Comparison of ENCODE assay signal across 16 cellular contexts in genomic region chr6:12343440-12344162, GRCh38. TPM values are rescaled to one million over a fixed set of nuclear protein-coding genes. Genes with fewer than 3 reads are reported as not detected.
DNase-seq lines count a peak whose midpoint lies in the region; ATAC-seq, FAIRE-seq and TF ChIP-seq lines count a peak whose summit lies in the region.
"Had no signal": no experiment of that assay in that cellular context is flagged by ENCODE, and none has a peak within 500 bp of the region (broad histone marks: within the 10 kb centered on the region; RNA-seq: fewer than 3 reads in every experiment).

No MANE protein-coding gene starts in this region.

- no peaks in the 10 kb centered on the region for H3K9me3 ChIP-seq in CD8-positive, alpha-beta T cell (ENCODE audit: low read length)
- H3K9me3 ChIP-seq: ovary had no signal

- peak; percentile 35 for DNase-seq in EL
- DNase-seq in RCC 7860 (ENCODE audit: low spot score): peak; percentile 86
- DNase-seq in foreskin keratinocyte: peak; percentile 34 to 62
- DNase-seq in retina: peak; percentile 14
- no peak for DNase-seq in DMS79 (lab: John Stamatoyannopoulos, UW)
- DNase-seq in CD8-positive, alpha-beta T cell: no peak
- DNase-seq in medulla oblongata (ENCODE audit: extremely low spot score): no peak
- DNase-seq: activated CD8-positive, alpha-beta memory T cell treated with anti-CD3 and anti-CD28 coated beads for 24 hours; activated naive CD4-positive, alpha-beta T cell; CD4-positive, CD25-positive, alpha-beta regulatory T cell; cerebellar nuclear complex; NCI-H1105; NCI-H446; ovary; Right ventricle myocardium superior had no signal

- CTCF ChIA-PET in CD8-positive, alpha-beta T cell (lab: Charles Lee): no interaction called here

- peaks cover 10% of the 10 kb centered on the region for H3K27me3 Mint-ChIP-seq in CD8-positive, alpha-beta T cell (ENCODE audit: low read depth)

- no peak overlapping the region for H3K4me3 ChIP-seq in CD8-positive, alpha-beta T cell (ENCODE audit: low read depth, low read length)
- H3K4me3 ChIP-seq: ovary had no signal

- no peak overlapping the region for H3K4me3 Mint-ChIP-seq in CD8-positive, alpha-beta T cell
- H3K4me3 Mint-ChIP-seq: CD4-positive, CD25-positive, alpha-beta regulatory T cell had no signal

- no peak for TF ChIP-seq CTCF in foreskin keratinocyte (conservative IDR thresholded peaks at IDR 0.05)
- no peak for TF ChIP-seq CTCF in CD8-positive, alpha-beta T cell (IDR thresholded peaks at IDR 0.05)

- POLR2A ChIA-PET in CD8-positive, alpha-beta T cell (lab: Charles Lee): no interaction called here

- intact Hi-C loops in CD8-positive, alpha-beta T cell (cut with DNase I, micrococcal nuclease): no loop called here

- H3K9me3 Mint-ChIP-seq in CD8-positive, alpha-beta T cell: no peaks in the 10 kb centered on the region

- ATAC-seq in foreskin keratinocyte (peak; percentile 10), GM21529 (IDR thresholded peaks at IDR 0.05; ENCODE audit: unreplicated experiment) (no peak)
- no peak for ATAC-seq in CD8-positive, alpha-beta T cell

- H3K27ac Mint-ChIP-seq in CD8-positive, alpha-beta T cell: no peak overlapping the region
- H3K27ac Mint-ChIP-seq: CD4-positive, CD25-positive, alpha-beta regulatory T cell had no signal

- H3K4me1 ChIP-seq in foreskin keratinocyte: no peaks in the 10 kb centered on the region
- no peaks in the 10 kb centered on the region for H3K4me1 ChIP-seq in CD8-positive, alpha-beta T cell (ENCODE audit: insufficient read depth, low read length)

- H3K36me3 ChIP-seq in CD8-positive, alpha-beta T cell (ENCODE audit: insufficient read depth, low read length): no peaks in the 10 kb centered on the region
- H3K36me3 ChIP-seq: ovary had no signal

- no peak overlapping the region for H3K27ac ChIP-seq in foreskin keratinocyte
- no peak overlapping the region for H3K27ac ChIP-seq in CD8-positive, alpha-beta T cell (ENCODE audit: low read depth, low read length)
- H3K27ac ChIP-seq: ovary had no signal

- H3K36me3 Mint-ChIP-seq in CD8-positive, alpha-beta T cell: no peaks in the 10 kb centered on the region
- H3K36me3 Mint-ChIP-seq: CD4-positive, CD25-positive, alpha-beta regulatory T cell had no signal

- no peaks in the 10 kb centered on the region for H3K27me3 ChIP-seq in foreskin keratinocyte
- H3K27me3 ChIP-seq in CD8-positive, alpha-beta T cell (ENCODE audit: insufficient read depth, low read length): no peaks in the 10 kb centered on the region
- H3K27me3 ChIP-seq: ovary had no signal

- H3K4me1 Mint-ChIP-seq in CD8-positive, alpha-beta T cell (ENCODE audit: low read depth): no peaks in the 10 kb centered on the region
- H3K4me1 Mint-ChIP-seq: CD4-positive, CD25-positive, alpha-beta regulatory T cell had no signal

- peak; percentile 89 for FAIRE-seq in RCC 7860 (lab: Jason Lieb, UNC)

RNA-seq across cellular contexts. Expression of gene EDN1, which starts 53.4 kb away (rescaled TPM):
- 26.5 and 39.6 TPM in 2 replicates for total RNA-seq in foreskin keratinocyte
- polyA plus RNA-seq in foreskin keratinocyte: 16.2 and 27.5 TPM in 2 replicates
- 1 to 10 TPM in 1 of 2 experiments, under 1 TPM in 1; 0.95 to 1.0 TPM for total RNA-seq in CD8-positive, alpha-beta T cell
- polyA plus RNA-seq: CD4-positive, CD25-positive, alpha-beta regulatory T cell had no signal

Comparison
In these comparisons a context has a peak if more than half of its experiments do, and no peak if none do; other contexts are left out.
1. DNase-seq: peak in EL (single experiment), RCC 7860 (single experiment), foreskin keratinocyte (2 of 2) and retina (single experiment); none in DMS79 (single experiment), CD8-positive, alpha-beta T cell (0 of 7) and medulla oblongata (single experiment).
2. RNA of gene EDN1, which starts 53.4 kb away (total RNA-seq): 26.5 to 39.6 TPM in foreskin keratinocyte; 0.95 to 1.0 TPM in CD8-positive, alpha-beta T cell; every median in the first group is over 10 times any median in the second.